1 cellular context compared by ENCODE assay signal in the genomic region with DNA sequence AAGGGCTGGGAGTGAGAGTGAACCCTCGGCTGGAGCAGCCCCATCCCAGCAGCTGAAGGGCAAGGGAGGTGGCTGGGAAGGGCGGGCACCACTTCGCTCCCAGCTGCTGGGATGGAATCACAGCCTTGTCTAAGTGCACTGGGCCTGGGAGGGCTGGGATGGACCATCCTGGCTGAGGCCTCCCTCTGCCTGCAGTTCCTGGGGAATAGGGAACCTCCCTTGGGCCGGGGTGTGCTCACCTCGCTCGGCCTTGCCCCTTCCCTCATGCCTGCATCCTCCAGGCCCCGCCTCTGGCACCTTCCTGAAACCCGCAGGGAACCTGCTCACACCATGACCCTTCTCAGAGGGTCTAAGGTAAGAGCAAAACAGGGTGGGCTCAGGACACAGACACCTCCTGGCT.
TF ChIP-seq lines count a peak whose summit lies in the region.

No MANE protein-coding gene starts in this region.

TF ChIP-seq in H1, 55 proteins besides CTCF, POLR2A, EP300 and RAD21 (continued from another document):
- TF ChIP-seq, protein P1, sequence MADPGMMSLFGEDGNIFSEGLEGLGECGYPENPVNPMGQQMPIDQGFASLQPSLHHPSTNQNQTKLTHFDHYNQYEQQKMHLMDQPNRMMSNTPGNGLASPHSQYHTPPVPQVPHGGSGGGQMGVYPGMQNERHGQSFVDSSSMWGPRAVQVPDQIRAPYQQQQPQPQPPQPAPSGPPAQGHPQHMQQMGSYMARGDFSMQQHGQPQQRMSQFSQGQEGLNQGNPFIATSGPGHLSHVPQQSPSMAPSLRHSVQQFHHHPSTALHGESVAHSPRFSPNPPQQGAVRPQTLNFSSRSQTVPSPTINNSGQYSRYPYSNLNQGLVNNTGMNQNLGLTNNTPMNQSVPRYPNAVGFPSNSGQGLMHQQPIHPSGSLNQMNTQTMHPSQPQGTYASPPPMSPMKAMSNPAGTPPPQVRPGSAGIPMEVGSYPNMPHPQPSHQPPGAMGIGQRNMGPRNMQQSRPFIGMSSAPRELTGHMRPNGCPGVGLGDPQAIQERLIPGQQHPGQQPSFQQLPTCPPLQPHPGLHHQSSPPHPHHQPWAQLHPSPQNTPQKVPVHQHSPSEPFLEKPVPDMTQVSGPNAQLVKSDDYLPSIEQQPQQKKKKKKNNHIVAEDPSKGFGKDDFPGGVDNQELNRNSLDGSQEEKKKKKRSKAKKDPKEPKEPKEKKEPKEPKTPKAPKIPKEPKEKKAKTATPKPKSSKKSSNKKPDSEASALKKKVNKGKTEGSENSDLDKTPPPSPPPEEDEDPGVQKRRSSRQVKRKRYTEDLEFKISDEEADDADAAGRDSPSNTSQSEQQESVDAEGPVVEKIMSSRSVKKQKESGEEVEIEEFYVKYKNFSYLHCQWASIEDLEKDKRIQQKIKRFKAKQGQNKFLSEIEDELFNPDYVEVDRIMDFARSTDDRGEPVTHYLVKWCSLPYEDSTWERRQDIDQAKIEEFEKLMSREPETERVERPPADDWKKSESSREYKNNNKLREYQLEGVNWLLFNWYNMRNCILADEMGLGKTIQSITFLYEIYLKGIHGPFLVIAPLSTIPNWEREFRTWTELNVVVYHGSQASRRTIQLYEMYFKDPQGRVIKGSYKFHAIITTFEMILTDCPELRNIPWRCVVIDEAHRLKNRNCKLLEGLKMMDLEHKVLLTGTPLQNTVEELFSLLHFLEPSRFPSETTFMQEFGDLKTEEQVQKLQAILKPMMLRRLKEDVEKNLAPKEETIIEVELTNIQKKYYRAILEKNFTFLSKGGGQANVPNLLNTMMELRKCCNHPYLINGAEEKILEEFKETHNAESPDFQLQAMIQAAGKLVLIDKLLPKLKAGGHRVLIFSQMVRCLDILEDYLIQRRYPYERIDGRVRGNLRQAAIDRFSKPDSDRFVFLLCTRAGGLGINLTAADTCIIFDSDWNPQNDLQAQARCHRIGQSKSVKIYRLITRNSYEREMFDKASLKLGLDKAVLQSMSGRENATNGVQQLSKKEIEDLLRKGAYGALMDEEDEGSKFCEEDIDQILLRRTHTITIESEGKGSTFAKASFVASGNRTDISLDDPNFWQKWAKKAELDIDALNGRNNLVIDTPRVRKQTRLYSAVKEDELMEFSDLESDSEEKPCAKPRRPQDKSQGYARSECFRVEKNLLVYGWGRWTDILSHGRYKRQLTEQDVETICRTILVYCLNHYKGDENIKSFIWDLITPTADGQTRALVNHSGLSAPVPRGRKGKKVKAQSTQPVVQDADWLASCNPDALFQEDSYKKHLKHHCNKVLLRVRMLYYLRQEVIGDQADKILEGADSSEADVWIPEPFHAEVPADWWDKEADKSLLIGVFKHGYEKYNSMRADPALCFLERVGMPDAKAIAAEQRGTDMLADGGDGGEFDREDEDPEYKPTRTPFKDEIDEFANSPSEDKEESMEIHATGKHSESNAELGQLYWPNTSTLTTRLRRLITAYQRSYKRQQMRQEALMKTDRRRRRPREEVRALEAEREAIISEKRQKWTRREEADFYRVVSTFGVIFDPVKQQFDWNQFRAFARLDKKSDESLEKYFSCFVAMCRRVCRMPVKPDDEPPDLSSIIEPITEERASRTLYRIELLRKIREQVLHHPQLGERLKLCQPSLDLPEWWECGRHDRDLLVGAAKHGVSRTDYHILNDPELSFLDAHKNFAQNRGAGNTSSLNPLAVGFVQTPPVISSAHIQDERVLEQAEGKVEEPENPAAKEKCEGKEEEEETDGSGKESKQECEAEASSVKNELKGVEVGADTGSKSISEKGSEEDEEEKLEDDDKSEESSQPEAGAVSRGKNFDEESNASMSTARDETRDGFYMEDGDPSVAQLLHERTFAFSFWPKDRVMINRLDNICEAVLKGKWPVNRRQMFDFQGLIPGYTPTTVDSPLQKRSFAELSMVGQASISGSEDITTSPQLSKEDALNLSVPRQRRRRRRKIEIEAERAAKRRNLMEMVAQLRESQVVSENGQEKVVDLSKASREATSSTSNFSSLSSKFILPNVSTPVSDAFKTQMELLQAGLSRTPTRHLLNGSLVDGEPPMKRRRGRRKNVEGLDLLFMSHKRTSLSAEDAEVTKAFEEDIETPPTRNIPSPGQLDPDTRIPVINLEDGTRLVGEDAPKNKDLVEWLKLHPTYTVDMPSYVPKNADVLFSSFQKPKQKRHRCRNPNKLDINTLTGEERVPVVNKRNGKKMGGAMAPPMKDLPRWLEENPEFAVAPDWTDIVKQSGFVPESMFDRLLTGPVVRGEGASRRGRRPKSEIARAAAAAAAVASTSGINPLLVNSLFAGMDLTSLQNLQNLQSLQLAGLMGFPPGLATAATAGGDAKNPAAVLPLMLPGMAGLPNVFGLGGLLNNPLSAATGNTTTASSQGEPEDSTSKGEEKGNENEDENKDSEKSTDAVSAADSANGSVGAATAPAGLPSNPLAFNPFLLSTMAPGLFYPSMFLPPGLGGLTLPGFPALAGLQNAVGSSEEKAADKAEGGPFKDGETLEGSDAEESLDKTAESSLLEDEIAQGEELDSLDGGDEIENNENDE (IDR thresholded peaks at IDR 0.05; ENCODE audit: insufficient replicate concordance, low read length): no peak
- TF ChIP-seq CTBP2 (IDR thresholded peaks at IDR 0.05; ENCODE audit: borderline replicate concordance, insufficient read depth, insufficient read length, low read length) (no peak), BCL11A (IDR thresholded peaks at IDR 0.05; ENCODE audit: low read depth in 2 of 2, low read length in 2 of 2) (no peak), KDM5A (IDR thresholded peaks at IDR 0.05; ENCODE audit: low read length) (no peak), TAF1 (IDR thresholded peaks at IDR 0.05; ENCODE audit: low read depth, low read length) (no peak), RFX5 (IDR thresholded peaks at IDR 0.05; ENCODE audit: borderline replicate concordance, low read depth, low read length) (no peak), SUZ12 (IDR thresholded peaks at IDR 0.05; ENCODE audit: low read length) (no peak), SRF (IDR thresholded peaks at IDR 0.05; ENCODE audit: low read depth, low read length) (no peak), CREB1 (IDR thresholded peaks at IDR 0.05) (no peak), SP1 (IDR thresholded peaks at IDR 0.05; ENCODE audit: low read depth, low read length) (no peak), CHD2 (IDR thresholded peaks at IDR 0.05; ENCODE audit: low read length) (no peak), RNF2 (IDR thresholded peaks at IDR 0.05; ENCODE audit: borderline replicate concordance, low read depth, low read length, missing control alignments, poor library complexity, severe bottlenecking) (no peak), MAFK (IDR thresholded peaks at IDR 0.05; ENCODE audit: low read depth, low read length) (no peak), POLR2AphosphoS5 (IDR thresholded peaks at IDR 0.05; ENCODE audit: low read depth, low read length) (no peak)
- TF ChIP-seq, protein P2, sequence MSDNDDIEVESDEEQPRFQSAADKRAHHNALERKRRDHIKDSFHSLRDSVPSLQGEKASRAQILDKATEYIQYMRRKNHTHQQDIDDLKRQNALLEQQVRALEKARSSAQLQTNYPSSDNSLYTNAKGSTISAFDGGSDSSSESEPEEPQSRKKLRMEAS (IDR thresholded peaks at IDR 0.05): no peak
- TF ChIP-seq, protein P3, sequence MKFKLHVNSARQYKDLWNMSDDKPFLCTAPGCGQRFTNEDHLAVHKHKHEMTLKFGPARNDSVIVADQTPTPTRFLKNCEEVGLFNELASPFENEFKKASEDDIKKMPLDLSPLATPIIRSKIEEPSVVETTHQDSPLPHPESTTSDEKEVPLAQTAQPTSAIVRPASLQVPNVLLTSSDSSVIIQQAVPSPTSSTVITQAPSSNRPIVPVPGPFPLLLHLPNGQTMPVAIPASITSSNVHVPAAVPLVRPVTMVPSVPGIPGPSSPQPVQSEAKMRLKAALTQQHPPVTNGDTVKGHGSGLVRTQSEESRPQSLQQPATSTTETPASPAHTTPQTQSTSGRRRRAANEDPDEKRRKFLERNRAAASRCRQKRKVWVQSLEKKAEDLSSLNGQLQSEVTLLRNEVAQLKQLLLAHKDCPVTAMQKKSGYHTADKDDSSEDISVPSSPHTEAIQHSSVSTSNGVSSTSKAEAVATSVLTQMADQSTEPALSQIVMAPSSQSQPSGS (IDR thresholded peaks at IDR 0.05; ENCODE audit: low read length): no peak
